Comparison of ENCODE assay signal across 8 cellular contexts in the genomic region with DNA sequence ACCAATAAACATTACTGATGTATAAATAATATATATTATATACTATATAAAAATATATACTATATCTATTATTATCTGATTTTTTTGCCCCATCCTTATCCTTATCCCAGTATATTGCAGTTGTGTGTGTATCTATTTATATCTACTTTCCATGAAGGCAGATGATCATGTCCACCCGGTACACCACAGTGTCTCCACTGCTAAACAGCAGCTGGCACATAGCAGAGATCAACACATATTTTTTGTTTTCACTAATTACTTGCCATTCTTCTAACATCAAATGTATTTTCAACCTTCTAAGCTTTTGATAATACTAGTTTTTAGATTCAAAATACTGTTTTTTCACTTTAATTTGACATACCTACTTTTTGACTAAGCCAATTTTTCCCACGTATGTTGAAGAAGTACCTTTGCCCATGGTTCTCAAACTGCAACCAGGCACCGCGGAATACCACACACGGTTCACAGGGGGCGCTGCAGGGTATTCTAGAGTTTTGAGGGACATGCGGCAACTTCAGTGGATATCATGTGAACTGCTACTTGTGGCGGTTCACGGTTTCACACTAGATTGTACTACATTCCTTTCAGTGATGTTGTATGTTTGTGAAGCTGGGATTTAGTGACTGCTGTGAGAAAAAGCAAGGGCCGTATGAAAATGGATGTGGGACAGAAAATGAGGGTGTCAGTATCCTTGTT.
DNase-seq lines count a peak whose midpoint lies in the region; ATAC-seq and TF ChIP-seq lines count a peak whose summit lies in the region.

No MANE protein-coding gene starts in this region.

- DNase-seq in EL: peak; percentile 8
- DNase-seq in HUDEP-2 (lab: John Stamatoyannopoulos, UW; ENCODE audit: unreplicated experiment in 76 of 76): peak in 44 of 76 experiments; percentile 3 to 57 (median 25)
- peak; percentile 76 for DNase-seq in cerebellar cortex (ENCODE audit: low spot score)
- peak; percentile 32 for DNase-seq in mucosa of gallbladder (ENCODE audit: low spot score)
- DNase-seq in lower leg skin (ENCODE audit: low spot score in 2 of 2): no peak
- no peak for DNase-seq in NCI-H2029 treated with DMSO at 0.1 percent for 48 hours (lab: John Stamatoyannopoulos, UW)
- DNase-seq in activated T-cell treated with anti-CD3 and anti-CD28 coated beads, Interleukin-2, amount 50 U/mL, for 1 hour: no peak

- TF ChIP-seq POLR2A in lower leg skin (IDR thresholded peaks at IDR 0.05): no peak

- no peak for TF ChIP-seq CTCF in lower leg skin (IDR thresholded peaks at IDR 0.05)

- 30 to 35% methylated on average over 10 of the region's 10 CpGs for WGBS in lower leg skin, 2 donors

- peak; percentile 71 for ATAC-seq in GM19468 (IDR thresholded peaks at IDR 0.05; ENCODE audit: extremely low read depth, unreplicated experiment)

- H3K4me3 ChIP-seq in lower leg skin (ENCODE audit: low read depth, poor library complexity, severe bottlenecking): no peak overlapping the region

- intact Hi-C loops in lower leg skin (cut with DNase I; ENCODE audit: low total_unique reads): no loop called here

Comparison
In these comparisons a context has a peak if more than half of its experiments do, and no peak if none do; other contexts are left out.
1. DNase-seq: peak in EL (single experiment), HUDEP-2 (44 of 76), cerebellar cortex (single experiment) and mucosa of gallbladder (single experiment); none in lower leg skin (0 of 2), NCI-H2029 treated with DMSO at 0.1 percent for 48 hours (single experiment) and activated T-cell treated with anti-CD3 and anti-CD28 coated beads, Interleukin-2, amount 50 U/mL, for 1 hour (single experiment).